1 cellular context compared by ENCODE assay signal in the genomic region with DNA sequence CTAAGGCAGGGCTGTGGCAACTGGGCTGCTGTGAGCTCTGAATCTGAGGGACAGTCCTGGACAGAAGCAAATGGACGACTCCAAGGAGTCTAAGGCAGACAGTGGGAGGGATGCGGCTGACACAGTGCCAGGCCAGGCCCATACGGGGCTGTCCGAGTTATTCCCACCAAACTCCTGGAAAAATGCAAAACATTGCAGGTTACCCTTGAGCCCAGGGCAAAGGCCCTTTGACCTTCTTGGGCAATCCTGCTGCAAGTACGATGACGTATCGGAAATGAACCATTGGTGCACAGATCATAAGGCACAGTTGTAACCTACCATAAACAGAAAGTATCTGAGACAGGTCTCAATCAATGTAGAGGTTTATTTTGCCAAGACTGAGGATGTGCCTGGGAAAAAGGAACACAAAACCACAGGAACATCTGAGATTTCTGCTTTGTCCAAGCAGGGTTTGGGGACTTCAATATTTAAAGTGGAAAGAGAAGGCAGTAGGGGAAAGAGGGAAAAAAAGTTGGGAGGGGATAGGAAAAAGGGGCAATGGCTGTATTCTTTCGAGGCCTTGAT.
A peak's percentile ranks its signal among the peaks of the same experiment; 100 is the strongest.
TF ChIP-seq lines count a peak whose summit lies in the region.

No MANE protein-coding gene starts in this region.

TF ChIP-seq in HepG2, 621 proteins besides CTCF, POLR2A, EP300 and RAD21 (continued from another document and continues in another):
- TF ChIP-seq, protein P1, sequence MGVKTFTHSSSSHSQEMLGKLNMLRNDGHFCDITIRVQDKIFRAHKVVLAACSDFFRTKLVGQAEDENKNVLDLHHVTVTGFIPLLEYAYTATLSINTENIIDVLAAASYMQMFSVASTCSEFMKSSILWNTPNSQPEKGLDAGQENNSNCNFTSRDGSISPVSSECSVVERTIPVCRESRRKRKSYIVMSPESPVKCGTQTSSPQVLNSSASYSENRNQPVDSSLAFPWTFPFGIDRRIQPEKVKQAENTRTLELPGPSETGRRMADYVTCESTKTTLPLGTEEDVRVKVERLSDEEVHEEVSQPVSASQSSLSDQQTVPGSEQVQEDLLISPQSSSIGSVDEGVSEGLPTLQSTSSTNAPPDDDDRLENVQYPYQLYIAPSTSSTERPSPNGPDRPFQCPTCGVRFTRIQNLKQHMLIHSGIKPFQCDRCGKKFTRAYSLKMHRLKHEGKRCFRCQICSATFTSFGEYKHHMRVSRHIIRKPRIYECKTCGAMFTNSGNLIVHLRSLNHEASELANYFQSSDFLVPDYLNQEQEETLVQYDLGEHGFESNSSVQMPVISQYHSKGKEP (CRISPR knock-in tag; IDR thresholded peaks at IDR 0.05): no peak
- TF ChIP-seq, protein P2, sequence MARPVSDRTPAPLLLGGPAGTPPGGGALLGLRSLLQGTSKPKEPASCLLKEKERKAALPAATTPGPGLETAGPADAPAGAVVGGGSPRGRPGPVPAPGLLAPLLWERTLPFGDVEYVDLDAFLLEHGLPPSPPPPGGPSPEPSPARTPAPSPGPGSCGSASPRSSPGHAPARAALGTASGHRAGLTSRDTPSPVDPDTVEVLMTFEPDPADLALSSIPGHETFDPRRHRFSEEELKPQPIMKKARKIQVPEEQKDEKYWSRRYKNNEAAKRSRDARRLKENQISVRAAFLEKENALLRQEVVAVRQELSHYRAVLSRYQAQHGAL (CRISPR knock-in tag; IDR thresholded peaks at IDR 0.05; ENCODE audit: not compliant biosample characterization): no peak
- TF ChIP-seq XBP1 (CRISPR knock-in tag; IDR thresholded peaks at IDR 0.05) (no peak), TARDBP (CRISPR knock-in tag; IDR thresholded peaks at IDR 0.05) (peak; percentile 82; the same call in 1 of the 2 replicates), KDM6A (CRISPR knock-in tag; IDR thresholded peaks at IDR 0.05; ENCODE audit: low read depth) (peak; percentile 72), KDM4B (CRISPR knock-in tag; IDR thresholded peaks at IDR 0.05) (0 out of 2 replicates have a peak, but pooled peaks have one; percentile 75), NCOA2 (CRISPR knock-in tag; IDR thresholded peaks at IDR 0.05) (peak; percentile 68), HOXA3 (CRISPR knock-in tag; IDR thresholded peaks at IDR 0.05) (peak; percentile 88), ZNF235 (CRISPR knock-in tag; IDR thresholded peaks at IDR 0.05; ENCODE audit: borderline replicate concordance) (no peak), HOXA5 (CRISPR knock-in tag; IDR thresholded peaks at IDR 0.05) (peak; percentile 49; the same call in 1 of the 2 replicates), MAF1 (CRISPR knock-in tag; IDR thresholded peaks at IDR 0.05; ENCODE audit: borderline replicate concordance) (no peak), ERF (CRISPR knock-in tag; IDR thresholded peaks at IDR 0.05) (peak; percentile 91; the same call in 1 of the 2 replicates), SP5 (CRISPR knock-in tag; IDR thresholded peaks at IDR 0.05; ENCODE audit: borderline replicate concordance, low read depth) (peak; percentile 25), SRSF1 (optimal IDR thresholded peaks at IDR 0.05; ENCODE audit: low read depth, low read length) (no peak), ZNF3 (CRISPR knock-in tag; IDR thresholded peaks at IDR 0.05) (no peak), ZNF329 (CRISPR knock-in tag; IDR thresholded peaks at IDR 0.05; ENCODE audit: low read depth) (no peak), FOXA1 (IDR thresholded peaks at IDR 0.05) (no peak), FOXA1 (CRISPR knock-in tag; IDR thresholded peaks at IDR 0.05) (peak; percentile 7; the same call in 1 of the 2 replicates), KDM3A (CRISPR knock-in tag; IDR thresholded peaks at IDR 0.05; ENCODE audit: low read depth) (0 out of 2 replicates have a peak, but pooled peaks have one; percentile 58), ZNF547 (CRISPR knock-in tag; IDR thresholded peaks at IDR 0.05) (0 out of 2 replicates have a peak, but pooled peaks have one; percentile 5), ETV5 (CRISPR knock-in tag; IDR thresholded peaks at IDR 0.05; ENCODE audit: borderline replicate concordance) (peak; percentile 95), STAG1 (CRISPR knock-in tag; IDR thresholded peaks at IDR 0.05) (0 out of 2 replicates have a peak, but pooled peaks have one; percentile 22), JUNB (CRISPR knock-in tag; IDR thresholded peaks at IDR 0.05; ENCODE audit: borderline replicate concordance) (no peak), JDP2 (CRISPR knock-in tag; IDR thresholded peaks at IDR 0.05; ENCODE audit: borderline replicate concordance) (no peak), ZBTB38 (CRISPR knock-in tag; IDR thresholded peaks at IDR 0.05) (peak; percentile 66), ZNF709 (CRISPR knock-in tag; IDR thresholded peaks at IDR 0.05) (no peak), GPN1 (CRISPR knock-in tag; IDR thresholded peaks at IDR 0.05; ENCODE audit: borderline replicate concordance) (no peak)
- TF ChIP-seq, protein P3, sequence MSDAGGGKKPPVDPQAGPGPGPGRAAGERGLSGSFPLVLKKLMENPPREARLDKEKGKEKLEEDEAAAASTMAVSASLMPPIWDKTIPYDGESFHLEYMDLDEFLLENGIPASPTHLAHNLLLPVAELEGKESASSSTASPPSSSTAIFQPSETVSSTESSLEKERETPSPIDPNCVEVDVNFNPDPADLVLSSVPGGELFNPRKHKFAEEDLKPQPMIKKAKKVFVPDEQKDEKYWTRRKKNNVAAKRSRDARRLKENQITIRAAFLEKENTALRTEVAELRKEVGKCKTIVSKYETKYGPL (CRISPR knock-in tag; IDR thresholded peaks at IDR 0.05): no peak
- TF ChIP-seq, protein P4, sequence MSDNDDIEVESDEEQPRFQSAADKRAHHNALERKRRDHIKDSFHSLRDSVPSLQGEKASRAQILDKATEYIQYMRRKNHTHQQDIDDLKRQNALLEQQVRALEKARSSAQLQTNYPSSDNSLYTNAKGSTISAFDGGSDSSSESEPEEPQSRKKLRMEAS (IDR thresholded peaks at IDR 0.05): peak; percentile 62
- TF ChIP-seq, protein P5, sequence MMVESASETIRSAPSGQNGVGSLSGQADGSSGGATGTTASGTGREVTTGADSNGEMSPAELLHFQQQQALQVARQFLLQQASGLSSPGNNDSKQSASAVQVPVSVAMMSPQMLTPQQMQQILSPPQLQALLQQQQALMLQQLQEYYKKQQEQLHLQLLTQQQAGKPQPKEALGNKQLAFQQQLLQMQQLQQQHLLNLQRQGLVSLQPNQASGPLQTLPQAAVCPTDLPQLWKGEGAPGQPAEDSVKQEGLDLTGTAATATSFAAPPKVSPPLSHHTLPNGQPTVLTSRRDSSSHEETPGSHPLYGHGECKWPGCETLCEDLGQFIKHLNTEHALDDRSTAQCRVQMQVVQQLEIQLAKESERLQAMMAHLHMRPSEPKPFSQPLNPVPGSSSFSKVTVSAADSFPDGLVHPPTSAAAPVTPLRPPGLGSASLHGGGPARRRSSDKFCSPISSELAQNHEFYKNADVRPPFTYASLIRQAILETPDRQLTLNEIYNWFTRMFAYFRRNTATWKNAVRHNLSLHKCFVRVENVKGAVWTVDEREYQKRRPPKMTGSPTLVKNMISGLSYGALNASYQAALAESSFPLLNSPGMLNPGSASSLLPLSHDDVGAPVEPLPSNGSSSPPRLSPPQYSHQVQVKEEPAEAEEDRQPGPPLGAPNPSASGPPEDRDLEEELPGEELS (CRISPR knock-in tag; IDR thresholded peaks at IDR 0.05): peak; percentile 71
- TF ChIP-seq, protein P6, sequence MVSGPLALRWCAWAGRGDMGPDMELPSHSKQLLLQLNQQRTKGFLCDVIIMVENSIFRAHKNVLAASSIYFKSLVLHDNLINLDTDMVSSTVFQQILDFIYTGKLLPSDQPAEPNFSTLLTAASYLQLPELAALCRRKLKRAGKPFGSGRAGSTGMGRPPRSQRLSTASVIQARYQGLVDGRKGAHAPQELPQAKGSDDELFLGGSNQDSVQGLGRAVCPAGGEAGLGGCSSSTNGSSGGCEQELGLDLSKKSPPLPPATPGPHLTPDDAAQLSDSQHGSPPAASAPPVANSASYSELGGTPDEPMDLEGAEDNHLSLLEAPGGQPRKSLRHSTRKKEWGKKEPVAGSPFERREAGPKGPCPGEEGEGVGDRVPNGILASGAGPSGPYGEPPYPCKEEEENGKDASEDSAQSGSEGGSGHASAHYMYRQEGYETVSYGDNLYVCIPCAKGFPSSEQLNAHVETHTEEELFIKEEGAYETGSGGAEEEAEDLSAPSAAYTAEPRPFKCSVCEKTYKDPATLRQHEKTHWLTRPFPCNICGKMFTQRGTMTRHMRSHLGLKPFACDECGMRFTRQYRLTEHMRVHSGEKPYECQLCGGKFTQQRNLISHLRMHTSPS (CRISPR knock-in tag; IDR thresholded peaks at IDR 0.05; ENCODE audit: low read depth): peak; percentile 84; the same call in 1 of the 2 replicates
- TF ChIP-seq, protein P7, sequence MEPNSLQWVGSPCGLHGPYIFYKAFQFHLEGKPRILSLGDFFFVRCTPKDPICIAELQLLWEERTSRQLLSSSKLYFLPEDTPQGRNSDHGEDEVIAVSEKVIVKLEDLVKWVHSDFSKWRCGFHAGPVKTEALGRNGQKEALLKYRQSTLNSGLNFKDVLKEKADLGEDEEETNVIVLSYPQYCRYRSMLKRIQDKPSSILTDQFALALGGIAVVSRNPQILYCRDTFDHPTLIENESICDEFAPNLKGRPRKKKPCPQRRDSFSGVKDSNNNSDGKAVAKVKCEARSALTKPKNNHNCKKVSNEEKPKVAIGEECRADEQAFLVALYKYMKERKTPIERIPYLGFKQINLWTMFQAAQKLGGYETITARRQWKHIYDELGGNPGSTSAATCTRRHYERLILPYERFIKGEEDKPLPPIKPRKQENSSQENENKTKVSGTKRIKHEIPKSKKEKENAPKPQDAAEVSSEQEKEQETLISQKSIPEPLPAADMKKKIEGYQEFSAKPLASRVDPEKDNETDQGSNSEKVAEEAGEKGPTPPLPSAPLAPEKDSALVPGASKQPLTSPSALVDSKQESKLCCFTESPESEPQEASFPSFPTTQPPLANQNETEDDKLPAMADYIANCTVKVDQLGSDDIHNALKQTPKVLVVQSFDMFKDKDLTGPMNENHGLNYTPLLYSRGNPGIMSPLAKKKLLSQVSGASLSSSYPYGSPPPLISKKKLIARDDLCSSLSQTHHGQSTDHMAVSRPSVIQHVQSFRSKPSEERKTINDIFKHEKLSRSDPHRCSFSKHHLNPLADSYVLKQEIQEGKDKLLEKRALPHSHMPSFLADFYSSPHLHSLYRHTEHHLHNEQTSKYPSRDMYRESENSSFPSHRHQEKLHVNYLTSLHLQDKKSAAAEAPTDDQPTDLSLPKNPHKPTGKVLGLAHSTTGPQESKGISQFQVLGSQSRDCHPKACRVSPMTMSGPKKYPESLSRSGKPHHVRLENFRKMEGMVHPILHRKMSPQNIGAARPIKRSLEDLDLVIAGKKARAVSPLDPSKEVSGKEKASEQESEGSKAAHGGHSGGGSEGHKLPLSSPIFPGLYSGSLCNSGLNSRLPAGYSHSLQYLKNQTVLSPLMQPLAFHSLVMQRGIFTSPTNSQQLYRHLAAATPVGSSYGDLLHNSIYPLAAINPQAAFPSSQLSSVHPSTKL (CRISPR knock-in tag; IDR thresholded peaks at IDR 0.05): peak; percentile 88
- TF ChIP-seq, protein P8, sequence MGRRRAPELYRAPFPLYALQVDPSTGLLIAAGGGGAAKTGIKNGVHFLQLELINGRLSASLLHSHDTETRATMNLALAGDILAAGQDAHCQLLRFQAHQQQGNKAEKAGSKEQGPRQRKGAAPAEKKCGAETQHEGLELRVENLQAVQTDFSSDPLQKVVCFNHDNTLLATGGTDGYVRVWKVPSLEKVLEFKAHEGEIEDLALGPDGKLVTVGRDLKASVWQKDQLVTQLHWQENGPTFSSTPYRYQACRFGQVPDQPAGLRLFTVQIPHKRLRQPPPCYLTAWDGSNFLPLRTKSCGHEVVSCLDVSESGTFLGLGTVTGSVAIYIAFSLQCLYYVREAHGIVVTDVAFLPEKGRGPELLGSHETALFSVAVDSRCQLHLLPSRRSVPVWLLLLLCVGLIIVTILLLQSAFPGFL (CRISPR knock-in tag; IDR thresholded peaks at IDR 0.05): no peak
- TF ChIP-seq, protein P9, sequence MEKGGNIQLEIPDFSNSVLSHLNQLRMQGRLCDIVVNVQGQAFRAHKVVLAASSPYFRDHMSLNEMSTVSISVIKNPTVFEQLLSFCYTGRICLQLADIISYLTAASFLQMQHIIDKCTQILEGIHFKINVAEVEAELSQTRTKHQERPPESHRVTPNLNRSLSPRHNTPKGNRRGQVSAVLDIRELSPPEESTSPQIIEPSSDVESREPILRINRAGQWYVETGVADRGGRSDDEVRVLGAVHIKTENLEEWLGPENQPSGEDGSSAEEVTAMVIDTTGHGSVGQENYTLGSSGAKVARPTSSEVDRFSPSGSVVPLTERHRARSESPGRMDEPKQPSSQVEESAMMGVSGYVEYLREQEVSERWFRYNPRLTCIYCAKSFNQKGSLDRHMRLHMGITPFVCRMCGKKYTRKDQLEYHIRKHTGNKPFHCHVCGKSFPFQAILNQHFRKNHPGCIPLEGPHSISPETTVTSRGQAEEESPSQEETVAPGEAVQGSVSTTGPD (CRISPR knock-in tag; IDR thresholded peaks at IDR 0.05): peak; percentile 53; the same call in 1 of the 2 replicates
- TF ChIP-seq, protein P10, sequence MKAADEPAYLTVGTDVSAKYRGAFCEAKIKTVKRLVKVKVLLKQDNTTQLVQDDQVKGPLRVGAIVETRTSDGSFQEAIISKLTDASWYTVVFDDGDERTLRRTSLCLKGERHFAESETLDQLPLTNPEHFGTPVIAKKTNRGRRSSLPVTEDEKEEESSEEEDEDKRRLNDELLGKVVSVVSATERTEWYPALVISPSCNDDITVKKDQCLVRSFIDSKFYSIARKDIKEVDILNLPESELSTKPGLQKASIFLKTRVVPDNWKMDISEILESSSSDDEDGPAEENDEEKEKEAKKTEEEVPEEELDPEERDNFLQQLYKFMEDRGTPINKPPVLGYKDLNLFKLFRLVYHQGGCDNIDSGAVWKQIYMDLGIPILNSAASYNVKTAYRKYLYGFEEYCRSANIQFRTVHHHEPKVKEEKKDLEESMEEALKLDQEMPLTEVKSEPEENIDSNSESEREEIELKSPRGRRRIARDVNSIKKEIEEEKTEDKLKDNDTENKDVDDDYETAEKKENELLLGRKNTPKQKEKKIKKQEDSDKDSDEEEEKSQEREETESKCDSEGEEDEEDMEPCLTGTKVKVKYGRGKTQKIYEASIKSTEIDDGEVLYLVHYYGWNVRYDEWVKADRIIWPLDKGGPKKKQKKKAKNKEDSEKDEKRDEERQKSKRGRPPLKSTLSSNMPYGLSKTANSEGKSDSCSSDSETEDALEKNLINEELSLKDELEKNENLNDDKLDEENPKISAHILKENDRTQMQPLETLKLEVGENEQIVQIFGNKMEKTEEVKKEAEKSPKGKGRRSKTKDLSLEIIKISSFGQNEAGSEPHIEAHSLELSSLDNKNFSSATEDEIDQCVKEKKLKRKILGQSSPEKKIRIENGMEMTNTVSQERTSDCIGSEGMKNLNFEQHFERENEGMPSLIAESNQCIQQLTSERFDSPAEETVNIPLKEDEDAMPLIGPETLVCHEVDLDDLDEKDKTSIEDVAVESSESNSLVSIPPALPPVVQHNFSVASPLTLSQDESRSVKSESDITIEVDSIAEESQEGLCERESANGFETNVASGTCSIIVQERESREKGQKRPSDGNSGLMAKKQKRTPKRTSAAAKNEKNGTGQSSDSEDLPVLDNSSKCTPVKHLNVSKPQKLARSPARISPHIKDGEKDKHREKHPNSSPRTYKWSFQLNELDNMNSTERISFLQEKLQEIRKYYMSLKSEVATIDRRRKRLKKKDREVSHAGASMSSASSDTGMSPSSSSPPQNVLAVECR (CRISPR knock-in tag; IDR thresholded peaks at IDR 0.05; ENCODE audit: borderline replicate concordance): peak; percentile 60; the same call in 1 of the 2 replicates
- TF ChIP-seq, protein P11, sequence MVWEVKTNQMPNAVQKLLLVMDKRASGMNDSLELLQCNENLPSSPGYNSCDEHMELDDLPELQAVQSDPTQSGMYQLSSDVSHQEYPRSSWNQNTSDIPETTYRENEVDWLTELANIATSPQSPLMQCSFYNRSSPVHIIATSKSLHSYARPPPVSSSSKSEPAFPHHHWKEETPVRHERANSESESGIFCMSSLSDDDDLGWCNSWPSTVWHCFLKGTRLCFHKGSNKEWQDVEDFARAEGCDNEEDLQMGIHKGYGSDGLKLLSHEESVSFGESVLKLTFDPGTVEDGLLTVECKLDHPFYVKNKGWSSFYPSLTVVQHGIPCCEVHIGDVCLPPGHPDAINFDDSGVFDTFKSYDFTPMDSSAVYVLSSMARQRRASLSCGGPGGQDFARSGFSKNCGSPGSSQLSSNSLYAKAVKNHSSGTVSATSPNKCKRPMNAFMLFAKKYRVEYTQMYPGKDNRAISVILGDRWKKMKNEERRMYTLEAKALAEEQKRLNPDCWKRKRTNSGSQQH (CRISPR knock-in tag; IDR thresholded peaks at IDR 0.05; ENCODE audit: low read depth): no peak
